Comparison of ENCODE assay signal across 12 cellular contexts in the genomic region with DNA sequence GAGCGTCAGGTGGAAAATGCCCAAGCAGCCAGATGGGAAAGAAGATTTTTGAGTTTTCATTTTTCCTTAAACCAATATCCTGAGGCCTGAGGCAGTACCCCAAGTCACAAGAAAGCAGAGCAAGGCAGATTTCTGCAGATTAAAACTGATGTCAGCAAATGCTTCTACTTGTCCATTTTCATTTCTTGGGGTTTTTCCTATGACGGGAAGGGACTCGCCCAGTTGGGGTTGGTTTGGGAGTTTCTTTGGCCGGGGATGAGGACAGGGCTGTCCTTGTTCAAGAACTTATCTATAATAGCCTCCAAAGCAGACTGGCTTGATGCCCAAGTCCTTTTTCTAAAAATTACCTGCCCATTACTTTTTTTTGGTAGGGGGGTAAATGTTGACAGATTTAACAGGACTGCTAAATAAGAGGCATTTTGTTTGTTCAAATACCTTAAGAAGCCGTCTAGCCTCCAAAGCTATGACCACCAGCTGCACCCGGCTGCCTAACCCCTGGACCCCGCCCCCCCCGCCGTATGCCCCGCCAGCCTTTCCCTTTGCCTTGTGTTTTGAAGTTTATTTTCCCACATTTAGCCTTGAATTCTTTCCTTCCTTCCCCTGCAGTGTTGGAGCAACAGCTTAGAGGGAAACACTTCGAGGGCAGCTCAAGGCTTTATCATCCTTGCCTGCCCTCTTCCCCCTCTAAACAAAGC. TPM values are rescaled to one million over a fixed set of nuclear protein-coding genes. Genes with fewer than 3 reads are reported as not detected.
DNase-seq lines count a peak whose midpoint lies in the region; ATAC-seq and TF ChIP-seq lines count a peak whose summit lies in the region.
"Had no signal": no experiment of that assay in that cellular context is flagged by ENCODE, and none has a peak within 500 bp of the region (broad histone marks: within the 10 kb centered on the region; RNA-seq: fewer than 3 reads in every experiment).

No MANE protein-coding gene starts in this region.

- POLR2A ChIA-PET in Caco-2 (lab: Charles Lee), result interaction anchor here (0.5 kb wide), 1 partner anchor 42 kb away, joined by 5 read pairs; no protein-coding TSS in a partner anchor

- H3K36me3 ChIP-seq in Caco-2 (ENCODE audit: control insufficient read depth, insufficient read depth, low read length) (no peaks in the 10 kb centered on the region; the same call in 1 of the 2 replicates), neutrophil (no peaks in the 10 kb centered on the region), testis (ENCODE audit: low read depth, missing control alignments) (no peaks in the 10 kb centered on the region)
- H3K36me3 ChIP-seq: cardiac muscle cell had no signal

- no TSS peak for BruUV-seq in Caco-2 (replicated peaks; lab: Mats Ljungman, UMichigan)

- H3K27me3 ChIP-seq in Caco-2 (replicated peaks; ENCODE audit: control insufficient read depth, insufficient read depth, low read length) (no peaks in the 10 kb centered on the region), neutrophil (no peaks in the 10 kb centered on the region), testis (no peaks in the 10 kb centered on the region)

- H3K9me3 ChIP-seq in Caco-2 (no peaks in the 10 kb centered on the region), neutrophil (no peaks in the 10 kb centered on the region), testis (no peaks in the 10 kb centered on the region)

- no peak for ATAC-seq in HG03378 (IDR thresholded peaks at IDR 0.05; ENCODE audit: unreplicated experiment)

- 42 to 53% methylated on average over 11 of the region's 11 CpGs for WGBS in testis, 2 donors

- H3K9me3 Mint-ChIP-seq in Caco-2 (ENCODE audit: unreplicated experiment), result no peaks in the 10 kb centered on the region
- peaks cover 8% of the 10 kb centered on the region for H3K9me3 Mint-ChIP-seq in dendritic cell treated with granulocyte-macrophage colony-stimulating factor and Interleukin-4, amounts not matched to agents 40 ng/mL and 50 ng/mL, for 4 days

- no peak overlapping the region for H3K27ac Mint-ChIP-seq in Caco-2 (ENCODE audit: unreplicated experiment)
- peak overlapping the region; percentile 66 for H3K27ac Mint-ChIP-seq in dendritic cell treated with granulocyte-macrophage colony-stimulating factor and Interleukin-4, amounts not matched to agents 40 ng/mL and 50 ng/mL, for 4 days

- TF ChIP-seq CTCF in Caco-2 (IDR thresholded peaks at IDR 0.05; ENCODE audit: insufficient read depth in 1 of 2, low read depth in 1 of 2, low read length in 1 of 2, severe bottlenecking in 1 of 2, unreplicated experiment in 1 of 2) (no peak), NB4 (IDR thresholded peaks at IDR 0.05; ENCODE audit: low read depth, low read length) (no peak), neutrophil (IDR thresholded peaks at IDR 0.05) (no peak), testis (IDR thresholded peaks at IDR 0.05) (no peak)

- no peaks in the 10 kb centered on the region for H3K27me3 Mint-ChIP-seq in Caco-2 (ENCODE audit: insufficient read depth, unreplicated experiment)
- peaks cover 35% of the 10 kb centered on the region for H3K27me3 Mint-ChIP-seq in dendritic cell treated with granulocyte-macrophage colony-stimulating factor and Interleukin-4, amounts not matched to agents 40 ng/mL and 50 ng/mL, for 4 days

- TF ChIP-seq POLR2A in NB4 (IDR thresholded peaks at IDR 0.05; ENCODE audit: extremely low read depth, insufficient read length) (no peak), testis (IDR thresholded peaks at IDR 0.05) (no peak)

- H3K4me3 ChIP-seq in Caco-2 (ENCODE audit: low read depth, low read length) (no peak overlapping the region), NB4 (ENCODE audit: low read depth, low read length) (peak overlapping the region; percentile 86), neutrophil (ENCODE audit: low read depth in 1 of 2, low read length in 1 of 2) (peak overlapping the region in 1 of 2 experiments; percentile 17), testis (no peak overlapping the region)
- H3K4me3 ChIP-seq: cardiac muscle cell, GM23248 had no signal

- no peak for DNase-seq in Caco-2
- no peak for DNase-seq in NB4 (ENCODE audit: low read depth)
- DNase-seq in testis, result no peak
- no peak for DNase-seq in NCI-H2107 treated with DMSO at 0.1 percent for 48 hours (lab: John Stamatoyannopoulos, UW; ENCODE audit: unreplicated experiment)
- DNase-seq in AML-193 (lab: John Stamatoyannopoulos, UW), result no peak
- DNase-seq: GM23248, islet precursor cell, NCI-H2029 had no signal

- H3K36me3 Mint-ChIP-seq in Caco-2 (ENCODE audit: insufficient read depth, unreplicated experiment), result peaks cover 42% of the 10 kb centered on the region
- H3K36me3 Mint-ChIP-seq in dendritic cell treated with granulocyte-macrophage colony-stimulating factor and Interleukin-4, amounts not matched to agents 40 ng/mL and 50 ng/mL, for 4 days (ENCODE audit: low read depth), result no peaks in the 10 kb centered on the region

- H3K4me3 Mint-ChIP-seq in Caco-2 (ENCODE audit: unreplicated experiment), result peak overlapping the region; percentile 83
- no peak overlapping the region for H3K4me3 Mint-ChIP-seq in dendritic cell treated with granulocyte-macrophage colony-stimulating factor and Interleukin-4, amounts not matched to agents 40 ng/mL and 50 ng/mL, for 4 days

- peak overlapping the region; percentile 83 for H3K27ac ChIP-seq in neutrophil
- H3K27ac ChIP-seq in testis, result no peak overlapping the region
- H3K27ac ChIP-seq: cardiac muscle cell, GM23248 had no signal

- H3K4me1 Mint-ChIP-seq in Caco-2 (ENCODE audit: low read depth, unreplicated experiment), result peaks cover 37% of the 10 kb centered on the region
- H3K4me1 Mint-ChIP-seq in dendritic cell treated with granulocyte-macrophage colony-stimulating factor and Interleukin-4, amounts not matched to agents 40 ng/mL and 50 ng/mL, for 4 days (ENCODE audit: low read depth), result peaks cover 68% of the 10 kb centered on the region

- intact Hi-C loops in Caco-2 (cut with micrococcal nuclease; ENCODE audit: unreplicated experiment), result no loop called here
- intact Hi-C loops in dendritic cell treated with granulocyte-macrophage colony-stimulating factor and Interleukin-4, amounts not matched to agents 40 ng/mL and 50 ng/mL, for 4 days (cut with micrococcal nuclease), result no loop called here
- intact Hi-C loops in testis (cut with DNase I; ENCODE audit: low total_unique reads), result no loop called here

- CTCF ChIA-PET in Caco-2 (lab: Charles Lee), result interaction anchor here (1.0 kb wide), 1 partner anchor 37 kb away, joined by 4 read pairs; no protein-coding TSS in a partner anchor

- H3K4me1 ChIP-seq in Caco-2, result peaks cover 35% of the 10 kb centered on the region
- peaks cover 66 to 70% of the 10 kb centered on the region in 2 experiments for H3K4me1 ChIP-seq in neutrophil (ENCODE audit: control insufficient read depth in 1 of 2, insufficient read depth in 1 of 2, low read depth in 1 of 2, low read length in 1 of 2)
- H3K4me1 ChIP-seq in testis, result peaks cover 10% of the 10 kb centered on the region

RNA-seq across cellular contexts. Expression of a gene that starts 2.5 kb away (rescaled TPM):
- total RNA-seq in Caco-2 (2022) (19.8 and 20.9 TPM in 2 replicates), testis (1 to 10 TPM; 1.6 to 2.0 TPM)
- 2.3 TPM for polyA plus RNA-seq in testis (ENCODE audit: insufficient read depth, low read depth, low replicate concordance)
- total RNA-seq: GM23248 had no signal
- polyA plus RNA-seq: GM23248 had no signal
